Comparison of ENCODE assay signal across 13 cellular contexts in the genomic region with DNA sequence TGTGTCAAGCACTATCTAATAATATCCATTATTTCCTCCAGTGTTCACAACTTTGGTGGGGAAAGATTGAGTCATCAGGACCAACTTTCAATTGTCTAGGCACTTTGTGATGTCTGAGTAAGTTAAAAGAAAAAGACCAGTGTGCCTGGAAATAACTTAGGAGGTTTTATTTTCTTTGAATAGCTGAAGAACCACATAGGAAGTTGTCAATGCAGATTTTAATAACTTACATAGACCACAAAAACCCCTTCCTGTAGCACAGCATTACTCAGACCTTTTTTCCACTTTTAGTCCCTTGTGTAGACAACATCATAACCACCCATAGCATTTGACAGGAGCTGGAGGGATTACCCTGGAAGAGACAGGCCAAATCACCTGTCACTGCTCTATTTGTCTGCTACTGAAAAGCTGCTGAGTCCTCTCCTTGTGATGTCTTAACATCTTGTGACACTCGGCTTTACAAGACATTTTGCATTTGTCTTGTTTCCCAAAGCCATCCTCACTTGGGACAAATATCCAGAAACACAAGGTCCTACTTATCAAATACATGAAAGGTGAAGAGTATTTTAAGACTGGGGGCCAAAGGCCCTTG.
DNase-seq lines count a peak whose midpoint lies in the region; ATAC-seq and TF ChIP-seq lines count a peak whose summit lies in the region.
"Had no signal": no experiment of that assay in that cellular context is flagged by ENCODE, and none has a peak within 500 bp of the region (broad histone marks: within the 10 kb centered on the region; RNA-seq: fewer than 3 reads in every experiment).

No MANE protein-coding gene starts in this region.

- H3K27me3 ChIP-seq in endodermal cell (ENCODE audit: control insufficient read depth, insufficient read depth, low read length, poor library complexity, severe bottlenecking): no peaks in the 10 kb centered on the region
- H3K27me3 ChIP-seq: hepatocyte had no signal

- H3K27ac Mint-ChIP-seq in endodermal cell: no peak overlapping the region
- H3K27ac Mint-ChIP-seq: activated B cell treated with CpG ODN at 0.5 μM for 24 hours, IgD-negative memory B cell had no signal

- no peak overlapping the region for H3K4me3 Mint-ChIP-seq in endodermal cell
- H3K4me3 Mint-ChIP-seq: activated B cell treated with CpG ODN at 0.5 μM for 24 hours, IgD-negative memory B cell had no signal

- H3K9ac ChIP-seq in endodermal cell (ENCODE audit: extremely low read depth, low read length, poor library complexity, severe bottlenecking): no peak overlapping the region

- ATAC-seq in GM18907 (IDR thresholded peaks at IDR 0.05; ENCODE audit: unreplicated experiment) (peak; percentile 98), GM21723 (IDR thresholded peaks at IDR 0.05; ENCODE audit: unreplicated experiment) (peak; percentile 93), HG03378 (IDR thresholded peaks at IDR 0.05; ENCODE audit: unreplicated experiment) (peak; percentile 99)

- peak overlapping the region; percentile 36 for H3K4me3 ChIP-seq in endodermal cell (ENCODE audit: low read length)
- H3K4me3 ChIP-seq: hepatocyte had no signal

- WGBS in endodermal cell (ENCODE audit: insufficient coverage in 1 of 2, insufficient read length in 1 of 2), 2 experiments: 100% methylated on average over 1 of the region's 1 CpG; no CpG with 5 or more reads in 1 of the 2 experiments

- peaks cover 60% of the 10 kb centered on the region for H3K9me3 ChIP-seq in endodermal cell (ENCODE audit: control insufficient read depth, low read length)

- peaks cover 5% of the 10 kb centered on the region for H3K36me3 Mint-ChIP-seq in endodermal cell (ENCODE audit: low read depth)
- H3K36me3 Mint-ChIP-seq: IgD-negative memory B cell had no signal

- TF ChIP-seq CTCF in endodermal cell (conservative IDR thresholded peaks at IDR 0.05): no peak

- peaks cover 44% of the 10 kb centered on the region for H3K9me3 Mint-ChIP-seq in endodermal cell
- H3K9me3 Mint-ChIP-seq: activated B cell treated with CpG ODN at 0.5 μM for 24 hours had no signal

- no peaks in the 10 kb centered on the region for H3K27me3 Mint-ChIP-seq in endodermal cell (ENCODE audit: insufficient read depth)
- H3K27me3 Mint-ChIP-seq: activated B cell treated with CpG ODN at 0.5 μM for 24 hours, IgD-negative memory B cell had no signal

- DNase-seq in endodermal cell (no peak), medulla oblongata (ENCODE audit: extremely low spot score) (no peak), NCI-H187 treated with DMSO at 0.1 percent for 48 hours (lab: John Stamatoyannopoulos, UW) (no peak), occipital lobe (lab: John Stamatoyannopoulos, UW) (no peak), NCI-H69 (lab: John Stamatoyannopoulos, UW) (no peak)
- DNase-seq: activated B cell treated with CpG ODN at 0.5 μM for 24 hours, cerebellar nuclear complex, GF-D8 had no signal

- H3K4me1 ChIP-seq in endodermal cell (ENCODE audit: control insufficient read depth, insufficient read depth, low read length): no peaks in the 10 kb centered on the region

- H3K4me1 Mint-ChIP-seq in endodermal cell: peaks cover 4% of the 10 kb centered on the region
- H3K4me1 Mint-ChIP-seq: activated B cell treated with CpG ODN at 0.5 μM for 24 hours, IgD-negative memory B cell had no signal

- no peaks in the 10 kb centered on the region for H3K36me3 ChIP-seq in endodermal cell (ENCODE audit: control insufficient read depth, insufficient read depth, low read length)

- H3K27ac ChIP-seq in endodermal cell (ENCODE audit: low read depth, low read length): no peak overlapping the region
- H3K27ac ChIP-seq: hepatocyte had no signal
